ENCODE assay signal across 1 cellular context in the genomic region with DNA sequence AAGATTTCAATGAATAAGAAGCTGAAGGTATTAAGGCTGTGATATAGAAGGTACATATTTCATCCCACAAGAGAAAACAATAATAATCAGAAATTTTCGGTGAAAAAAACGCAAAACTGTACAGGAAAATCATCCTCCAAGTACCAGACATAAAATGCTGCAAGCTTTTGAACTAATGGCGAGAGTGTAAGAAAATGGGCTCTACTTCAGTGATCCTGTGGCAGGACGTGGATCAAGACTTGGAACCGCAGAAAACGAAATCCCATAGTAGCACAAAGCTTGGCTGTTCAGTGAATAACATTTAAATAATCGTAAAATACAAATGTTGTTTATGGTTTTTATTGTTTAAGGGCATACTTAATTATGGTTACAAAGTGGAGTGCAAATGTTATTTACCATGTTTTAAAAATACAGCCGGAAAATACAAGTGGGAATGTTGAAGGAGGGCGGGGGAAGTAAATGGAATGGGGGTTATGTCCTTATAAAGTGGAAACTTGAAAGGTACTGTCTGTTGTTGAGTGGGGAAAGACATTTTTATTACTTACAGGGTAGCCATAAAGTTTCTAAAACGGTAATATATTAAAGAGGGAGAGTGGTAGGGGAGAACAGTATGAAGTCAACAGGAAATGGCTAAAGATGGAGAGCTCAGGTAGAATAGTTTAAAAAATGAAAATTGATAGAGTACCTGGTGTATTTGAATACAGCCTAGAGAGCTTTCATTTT.
TF ChIP-seq lines count a peak whose summit lies in the region.

No MANE protein-coding gene starts in this region.

TF ChIP-seq in IMR-90, 13 proteins besides CTCF, POLR2A, EP300 and RAD21:
- TF ChIP-seq RCOR1 (IDR thresholded peaks at IDR 0.05; ENCODE audit: insufficient replicate concordance, low read length) (no peak), MAFK (IDR thresholded peaks at IDR 0.05; ENCODE audit: low read depth, low read length) (no peak), RFX5 (IDR thresholded peaks at IDR 0.05; ENCODE audit: low read depth, low read length) (no peak), SMC3 (IDR thresholded peaks at IDR 0.05; ENCODE audit: low read depth, low read length) (no peak), CEBPB (IDR thresholded peaks at IDR 0.05; ENCODE audit: low read depth, low read length) (no peak), NFE2L2 (IDR thresholded peaks at IDR 0.05; ENCODE audit: low read depth, low read length) (no peak), MXI1 (IDR thresholded peaks at IDR 0.05; ENCODE audit: borderline replicate concordance, low read depth, low read length) (no peak), MAZ (IDR thresholded peaks at IDR 0.05; ENCODE audit: borderline replicate concordance, low read depth, low read length) (no peak)
